9 cellular contexts compared by ENCODE assay signal in the genomic region with DNA sequence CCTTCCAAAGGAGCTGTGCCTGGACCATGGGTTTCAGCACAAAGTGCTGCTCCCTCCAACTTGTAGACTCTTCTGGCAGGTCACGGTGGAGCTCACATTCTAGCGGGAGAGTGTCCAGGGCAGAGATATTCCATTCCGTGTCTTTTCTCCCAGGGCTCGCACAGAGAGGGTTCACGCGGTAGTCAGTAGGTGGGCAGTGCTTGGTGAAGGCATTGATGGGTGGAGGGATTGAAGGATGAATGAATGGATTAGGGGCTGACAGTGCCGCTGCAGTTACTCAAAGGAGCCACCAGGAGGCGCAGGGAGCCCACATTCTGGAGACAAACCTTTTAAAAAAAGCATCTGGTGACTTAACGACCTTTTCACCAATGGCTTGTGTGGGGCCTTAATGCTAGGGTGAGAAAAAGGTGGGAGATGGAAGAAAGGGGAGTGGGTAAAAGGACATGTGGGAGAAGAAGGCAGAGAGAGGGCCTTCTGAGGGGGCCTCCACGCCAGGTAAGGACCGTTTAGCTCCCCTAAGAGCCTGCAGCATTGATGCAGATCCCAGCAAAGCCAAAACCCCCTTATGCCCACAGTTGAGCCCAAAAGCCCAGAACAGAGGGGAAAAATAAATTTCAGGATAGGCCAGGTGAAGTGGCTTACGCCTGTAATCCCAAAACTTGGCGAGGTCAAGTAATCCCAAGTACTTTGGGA.
A peak's percentile ranks its signal among the peaks of the same experiment; 100 is the strongest.
DNase-seq lines count a peak whose midpoint lies in the region; ATAC-seq and TF ChIP-seq lines count a peak whose summit lies in the region.
"Had no signal": no experiment of that assay in that cellular context is flagged by ENCODE, and none has a peak within 500 bp of the region (broad histone marks: within the 10 kb centered on the region; RNA-seq: fewer than 3 reads in every experiment).

No MANE protein-coding gene starts in this region.

- in situ Hi-C loops in T47D (cut with HindIII; ENCODE audit: low pct_unique_long_range_greater_than_20kb, low sequenced_read_pairs), result no loop called here

- H3K27ac ChIP-seq in VCaP, result no peak overlapping the region
- H3K27ac ChIP-seq: BLaER1 treated with 17β-estradiol and CSF1 and Interleukin-3, amounts not matched to agents 10 nM and 100 nM had no signal

- TF ChIP-seq CTCF in VCaP (conservative IDR thresholded peaks at IDR 0.05), result peak; percentile 99

- DNase-seq in NK-92 treated with Interleukin-12 subunit alpha and Interleukin-12 subunit beta, amount 100 ng/mL, for 24 hours (lab: John Stamatoyannopoulos, UW), result peak; percentile 34
- DNase-seq in NK-92 (lab: John Stamatoyannopoulos, UW; ENCODE audit: unreplicated experiment) (no peak), NCI-H2107 (lab: John Stamatoyannopoulos, UW) (peak; percentile 21), T47D (ENCODE audit: low read depth in 1 of 2, low spot score in 1 of 2) (peak; percentile 63 to 71), islet precursor cell (peak; percentile 70)
- DNase-seq in stimulated activated CD4-positive, alpha-beta T cell treated with anti-CD3 and anti-CD28 coated beads, Interleukin-2, amount 100 ng/mL, for 48 hours, result peak; percentile 58 to 61

- no peak for ATAC-seq in HG03442 (IDR thresholded peaks at IDR 0.05; ENCODE audit: unreplicated experiment)
